Comparison of ENCODE assay signal across 8 cellular contexts in genomic region chr11:65573391-65574146, GRCh38. TPM values are rescaled to one million over a fixed set of nuclear protein-coding genes. Genes with fewer than 3 reads are reported as not detected.
DNase-seq lines count a peak whose midpoint lies in the region; ATAC-seq and TF ChIP-seq lines count a peak whose summit lies in the region.

No MANE protein-coding gene starts in this region.

- H3K9me3 ChIP-seq in DOHH2 (ENCODE audit: control insufficient read depth, insufficient read depth, low read length): no peaks in the 10 kb centered on the region
- no peaks in the 10 kb centered on the region for H3K9me3 ChIP-seq in esophagus (ENCODE audit: control insufficient read depth in 2 of 2, insufficient read depth in 1 of 2, low read depth in 1 of 2, low read length in 1 of 2)

- H3F3A ChIP-seq in DOHH2 (ENCODE audit: control insufficient read depth, insufficient read depth): peaks cover 25% of the 10 kb centered on the region

- H3K36me3 ChIP-seq in DOHH2 (ENCODE audit: control insufficient read depth, low read length) (peaks cover 20% of the 10 kb centered on the region), esophagus (ENCODE audit: control insufficient read depth in 2 of 2, insufficient read depth in 2 of 2, low read length in 1 of 2) (peaks cover 0 to 8% of the 10 kb centered on the region in 2 donors)

- H3K27ac Mint-ChIP-seq in progenitor cell of endocrine pancreas: peak overlapping the region; percentile 74

- 13 to 18% methylated on average over 25 of the region's 25 CpGs for WGBS in esophagus, 2 donors

- peak overlapping the region; percentile 75 for H3K4me3 Mint-ChIP-seq in progenitor cell of endocrine pancreas (ENCODE audit: low read depth)

- H3K4me3 ChIP-seq in DOHH2 (ENCODE audit: low read length) (peak overlapping the region; percentile 98), esophagus (ENCODE audit: low read depth in 1 of 2, low read length in 2 of 2) (peak overlapping the region; percentile 69 to 71)

- H3K4me1 ChIP-seq in DOHH2 (ENCODE audit: control insufficient read depth, low read length): peaks cover 61% of the 10 kb centered on the region
- H3K4me1 ChIP-seq in esophagus (ENCODE audit: control insufficient read depth in 2 of 2, insufficient read depth in 2 of 2, low read length in 1 of 2): peaks cover 0 to 45% of the 10 kb centered on the region in 2 donors

- CTCF ChIA-PET in RWPE1 (lab: Yijun Ruan, JAX): interaction anchor here (0.6 to 4.7 kb wide), 8 partner anchors 14 to 512 kb away, joined by 3 to 95 read pairs (median 4); no protein-coding TSS in a partner anchor

- H3K79me2 ChIP-seq in DOHH2 (ENCODE audit: control insufficient read depth, low read length): peaks cover 54% of the 10 kb centered on the region

- no peaks in the 10 kb centered on the region for H3K9me3 Mint-ChIP-seq in progenitor cell of endocrine pancreas (ENCODE audit: low read depth)

- peak overlapping the region; percentile 90 for H3K27ac ChIP-seq in DOHH2 (ENCODE audit: low read depth, low read length)
- H3K27ac ChIP-seq in RWPE1: peak overlapping the region; percentile 98
- H3K27ac ChIP-seq in esophagus (ENCODE audit: low read depth in 2 of 2, low read length in 1 of 2): peak overlapping the region; percentile 94 to 97

- H3K9me2 ChIP-seq in DOHH2 (replicated peaks; ENCODE audit: control insufficient read depth, low read length): no peaks in the 10 kb centered on the region

- 0 out of 2 replicates have a peak, but pooled peaks cover 2% of the 10 kb centered on the region for H4K20me1 ChIP-seq in DOHH2 (ENCODE audit: control insufficient read depth, insufficient read depth, low read depth, low read length)

- H3K36me3 Mint-ChIP-seq in progenitor cell of endocrine pancreas (ENCODE audit: insufficient read depth): peaks cover 2% of the 10 kb centered on the region

- H3K27me3 ChIP-seq in DOHH2 (ENCODE audit: control insufficient read depth, low read length) (no peaks in the 10 kb centered on the region), esophagus (ENCODE audit: control insufficient read depth in 1 of 2, insufficient read depth in 2 of 2, low read length in 2 of 2) (no peaks in the 10 kb centered on the region)

- H3K4me1 Mint-ChIP-seq in progenitor cell of endocrine pancreas (ENCODE audit: low read depth): peaks cover 39% of the 10 kb centered on the region

- DNase-seq in RWPE1 (ENCODE audit: low spot score) (no peak), progenitor cell of endocrine pancreas (ENCODE audit: low spot score, unreplicated experiment) (no peak), H4 (ENCODE audit: low spot score) (no peak), NCI-H2081 treated with DMSO at 0.1 percent for 48 hours (lab: John Stamatoyannopoulos, UW) (no peak)

- no peak for TF ChIP-seq CTCF in DOHH2 (IDR thresholded peaks at IDR 0.05; ENCODE audit: low read depth, low read length, poor library complexity, severe bottlenecking)
- TF ChIP-seq CTCF in RWPE1 (conservative IDR thresholded peaks at IDR 0.05; ENCODE audit: low read depth): no peak
- TF ChIP-seq CTCF in progenitor cell of endocrine pancreas (IDR thresholded peaks at IDR 0.05; ENCODE audit: unreplicated experiment): no peak

- ATAC-seq in HG02938 (IDR thresholded peaks at IDR 0.05; ENCODE audit: unreplicated experiment) (no peak), HG02885 (IDR thresholded peaks at IDR 0.05; ENCODE audit: poor library complexity, unreplicated experiment) (no peak)

- peak overlapping the region; percentile 87 for H3K4me2 ChIP-seq in DOHH2 (ENCODE audit: low read length)

- peaks cover 26% of the 10 kb centered on the region for H3K27me3 Mint-ChIP-seq in progenitor cell of endocrine pancreas

- POLR2A ChIA-PET in RWPE1 (lab: Yijun Ruan, JAX; ENCODE audit: low non-redundant PET): interaction anchor here (2.7 kb wide), 1 partner anchor 33 kb away, joined by 16 read pairs; no protein-coding TSS in a partner anchor

RNA-seq across cellular contexts. Expression of gene FAM89B, which starts 1.2 kb away (rescaled TPM):
- 10 to 100 TPM; 27.9 to 36.5 TPM for polyA plus RNA-seq in esophagus
- total RNA-seq in progenitor cell of endocrine pancreas: 62.5 and 65.0 TPM in 2 replicates
- 27.5 and 43.1 TPM in 2 replicates for total RNA-seq in H4 (2014; rRNA removed; shearing (Covaris generic))

RNA-seq across cellular contexts. Expression of gene EHBP1L1, which starts 2.3 kb away (rescaled TPM):
- polyA plus RNA-seq in esophagus: 10 to 100 TPM; 54.4 to 61.6 TPM
- total RNA-seq in progenitor cell of endocrine pancreas: 13.0 and 15.2 TPM in 2 replicates
- 27.9 and 40.0 TPM in 2 replicates for total RNA-seq in H4 (2014; rRNA removed; shearing (Covaris generic))

RNA-seq across cellular contexts. Expression of gene ZNRD2, which starts 3.3 kb away (rescaled TPM):
- polyA plus RNA-seq in esophagus: 10 to 100 TPM; 38.9 to 52.1 TPM
- 25.3 and 25.9 TPM in 2 replicates for total RNA-seq in progenitor cell of endocrine pancreas
- total RNA-seq in H4 (2014; rRNA removed; shearing (Covaris generic)): 73.8 and 80.1 TPM in 2 replicates

RNA-seq across cellular contexts. Expression of gene LTBP3, which starts 15.4 kb away (rescaled TPM):
- 10 to 100 TPM; 32.8 to 36.4 TPM for polyA plus RNA-seq in esophagus
- total RNA-seq in progenitor cell of endocrine pancreas: 55.3 and 57.7 TPM in 2 replicates
- total RNA-seq in H4 (2014; rRNA removed; shearing (Covaris generic)): 4.2 and 6.3 TPM in 2 replicates

RNA-seq across cellular contexts. Expression of gene KCNK7, which starts 22.0 kb away (rescaled TPM):
- 10 to 100 TPM; 18.4 to 19.8 TPM for polyA plus RNA-seq in esophagus
- 0.95 and 1.7 TPM in 2 replicates for total RNA-seq in progenitor cell of endocrine pancreas
- not detected in 2 replicates for total RNA-seq in H4 (2014; rRNA removed; shearing (Covaris generic))
